ENCODE assay signal across 26 cellular contexts in genomic region chr3:18885612-18886011, GRCh38.
"Had no signal": no experiment of that assay in that cellular context is flagged by ENCODE, and none has a peak within 500 bp of the region (broad histone marks: within the 10 kb centered on the region; RNA-seq: fewer than 3 reads in every experiment).

No MANE protein-coding gene starts in this region.

- H3K4me2 ChIP-seq: smooth muscle cell had no signal

- H3K9ac ChIP-seq: parathyroid adenoma had no signal

- H3K27me3 ChIP-seq: gastrocnemius medialis, right atrium auricular region, thyroid gland, upper lobe of left lung, uterus had no signal

- H3K27ac ChIP-seq: dorsolateral prefrontal cortex, gastrocnemius medialis, parathyroid adenoma, prostate gland, right atrium auricular region, thyroid gland, upper lobe of left lung, uterus had no signal

- H3K4me3 ChIP-seq: dorsolateral prefrontal cortex, gastrocnemius medialis, mucosa of descending colon, prostate gland, right atrium auricular region, smooth muscle cell, thyroid gland, upper lobe of left lung, uterus had no signal

- ATAC-seq: esophagus mucosa; gastrocnemius medialis; left lobe of liver; mucosa of descending colon; natural killer cell treated with Interleukin-12 subunit alpha and Interleukin-12 subunit beta and Interleukin-15 and Interleukin-18, amount 100 ng/mL, for 72 hours; sciatic nerve; stimulated activated effector memory CD8-positive, alpha-beta T cell treated with anti-CD3 and anti-CD28 coated beads, Interleukin-12 subunit alpha, Interleukin-12 subunit beta, amount 100 ng/mL, for 72 hours had no signal

- FAIRE-seq: colon, keratinocyte had no signal

- DNase-seq: cerebellar nuclear complex; dorsolateral prefrontal cortex; effector CD4-positive, alpha-beta T cell; foreskin fibroblast; gastrocnemius medialis; head of caudate nucleus; mesenchymal stem cell; naive B cell; stimulated activated CD4-positive, alpha-beta T cell treated with anti-CD3 and anti-CD28 coated beads, Interleukin-2, amount 100 ng/mL, for 24 hours; stimulated activated CD4-positive, alpha-beta T cell treated with anti-CD3 and anti-CD28 coated beads, Interleukin-4, amount 100 ng/mL, for 24 hours; stimulated activated naive CD4-positive, alpha-beta T cell treated with Interleukin-2 at 50 U/mL for 16 hours; thyroid gland; uterus had no signal

- H3K9me3 ChIP-seq: gastrocnemius medialis, mucosa of descending colon, prostate gland, right atrium auricular region, thyroid gland, upper lobe of left lung, uterus had no signal

- H3K4me1 ChIP-seq: gastrocnemius medialis, parathyroid adenoma, prostate gland, right atrium auricular region, upper lobe of left lung, uterus had no signal

- H3K36me3 ChIP-seq: gastrocnemius medialis, prostate gland, right atrium auricular region, thyroid gland, upper lobe of left lung, uterus had no signal
